Comparison of ENCODE assay signal across 9 cellular contexts in the genomic region with DNA sequence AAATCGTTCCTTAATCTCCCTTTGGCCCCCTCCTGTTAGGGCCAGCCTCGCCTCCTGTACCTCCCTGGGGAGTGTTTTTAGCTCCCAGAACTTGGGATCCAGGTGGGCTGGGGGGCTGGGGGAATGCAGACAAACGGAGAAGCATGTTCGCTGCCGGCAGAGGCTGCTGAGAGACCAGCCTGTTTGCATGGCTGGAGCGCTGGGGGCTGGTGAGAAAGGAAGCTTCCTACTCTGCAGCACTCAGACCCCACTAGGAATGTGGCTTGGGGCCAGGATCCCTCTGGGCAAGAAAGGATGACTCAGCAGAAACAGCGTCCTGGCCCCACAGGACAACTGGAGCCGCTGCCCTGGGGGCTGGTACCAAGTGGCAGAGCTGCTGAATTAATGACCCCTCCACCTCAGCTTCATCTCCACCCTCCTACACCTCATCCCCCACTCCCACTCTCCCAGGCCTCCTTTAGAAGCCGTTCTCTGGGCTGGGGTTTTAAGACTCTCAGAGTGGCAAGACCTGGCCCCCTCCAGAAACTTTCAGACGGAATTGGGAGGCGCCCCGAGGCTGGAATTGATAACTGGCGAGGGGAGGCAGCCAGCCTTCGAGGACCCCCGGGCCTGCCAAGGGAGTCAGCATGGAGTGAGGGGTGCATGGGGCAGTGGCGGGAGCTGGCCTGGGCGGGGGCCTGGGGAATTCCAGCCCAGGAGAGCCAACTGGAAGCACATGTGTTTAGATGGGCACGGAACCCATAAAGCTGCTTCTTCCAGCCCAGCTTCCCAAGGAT. TPM values are rescaled to one million over a fixed set of nuclear protein-coding genes. Genes with fewer than 3 reads are reported as not detected.
DNase-seq lines count a peak whose midpoint lies in the region; ATAC-seq and TF ChIP-seq lines count a peak whose summit lies in the region.
"Had no signal": no experiment of that assay in that cellular context is flagged by ENCODE, and none has a peak within 500 bp of the region (broad histone marks: within the 10 kb centered on the region; RNA-seq: fewer than 3 reads in every experiment).

No MANE protein-coding gene starts in this region.

- no peak for ATAC-seq in HG02981 (IDR thresholded peaks at IDR 0.05; ENCODE audit: unreplicated experiment)
- no peak for ATAC-seq in HG02973 (IDR thresholded peaks at IDR 0.05; ENCODE audit: unreplicated experiment)
- no peak for ATAC-seq in HG03432 (IDR thresholded peaks at IDR 0.05; ENCODE audit: unreplicated experiment)

- H3K27me3 ChIP-seq in left ventricle myocardium inferior (ENCODE audit: low read depth) = no peaks in the 10 kb centered on the region

- peak overlapping the region; percentile 78 for H3K27ac ChIP-seq in left ventricle myocardium inferior (replicated peaks)

- H3K4me3 ChIP-seq in left ventricle myocardium inferior = no peak overlapping the region

- peak; percentile 96 for DNase-seq in EL
- DNase-seq in NCI-H1092 treated with DMSO at 0.1 percent for 48 hours (lab: John Stamatoyannopoulos, UW) = peak; percentile 68
- peak in 47 of 58 donors; percentile 22 to 78 (median 54) for DNase-seq in anterior cingulate cortex (lab: John Stamatoyannopoulos, UW)
- DNase-seq in left ventricle myocardium inferior = peak; percentile 64
- peak; percentile 78 for DNase-seq in retina

- intact Hi-C loops in left ventricle myocardium inferior (cut with micrococcal nuclease) = loop anchor here (5.0 kb wide), 1 partner anchor 190 kb away; a partner anchor contains a TSS

- no peaks in the 10 kb centered on the region for H3K36me3 ChIP-seq in left ventricle myocardium inferior

- peak; percentile 50 for TF ChIP-seq CTCF in left ventricle myocardium inferior (IDR thresholded peaks at IDR 0.05; ENCODE audit: borderline replicate concordance)

- H3K4me1 ChIP-seq in left ventricle myocardium inferior = peaks cover 62% of the 10 kb centered on the region

- no peaks in the 10 kb centered on the region for H3K9me3 ChIP-seq in left ventricle myocardium inferior (replicated peaks)

RNA-seq across cellular contexts. Expression of a gene that starts 28.5 kb away (rescaled TPM):
- total RNA-seq in left ventricle myocardium inferior = 0.11 TPM
- total RNA-seq: T-helper 2 cell treated with Interferon-gamma antibody and Interleukin-4, amounts not matched to agents 100 ng/mL and 5 ng/mL, for 36 hours had no signal

RNA-seq across cellular contexts. Expression of a gene that starts 51.4 kb away (rescaled TPM):
- 93.7 TPM for total RNA-seq in left ventricle myocardium inferior
